Comparison of ENCODE assay signal across 26 cellular contexts in the genomic region with DNA sequence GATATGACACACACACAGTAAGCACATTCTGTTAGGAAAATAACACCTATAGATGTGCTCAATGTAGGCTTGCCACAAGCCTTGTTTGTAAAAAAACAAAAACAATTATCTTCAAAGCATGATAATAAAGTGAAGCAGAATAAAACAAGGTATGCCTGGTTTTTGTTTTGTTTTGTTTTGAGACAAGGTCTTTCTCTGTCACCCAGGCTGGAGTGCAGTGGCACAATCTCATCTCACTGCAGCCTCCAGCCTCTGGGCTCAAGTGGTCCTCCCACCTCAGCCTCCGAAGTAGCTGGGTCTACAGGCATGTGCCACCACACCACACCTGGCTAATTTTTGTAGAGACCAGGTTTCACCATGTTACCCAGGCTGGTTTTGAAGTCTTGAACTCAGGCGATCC. TPM values are rescaled to one million over a fixed set of nuclear protein-coding genes. Genes with fewer than 3 reads are reported as not detected.
DNase-seq lines count a peak whose midpoint lies in the region; ATAC-seq, FAIRE-seq and TF ChIP-seq lines count a peak whose summit lies in the region.
"Had no signal": no experiment of that assay in that cellular context is flagged by ENCODE, and none has a peak within 500 bp of the region (broad histone marks: within the 10 kb centered on the region; RNA-seq: fewer than 3 reads in every experiment).

No MANE protein-coding gene starts in this region.

- H3K4me1 ChIP-seq in HepG2 (ENCODE audit: insufficient read depth, low read length): no peaks in the 10 kb centered on the region
- no peaks in the 10 kb centered on the region for H3K4me1 ChIP-seq in right lobe of liver
- no peaks in the 10 kb centered on the region for H3K4me1 ChIP-seq in K562 (replicated peaks in 1 of 2; ENCODE audit: control insufficient read depth in 2 of 2, insufficient read depth in 2 of 2, low read length in 2 of 2)
- H3K4me1 ChIP-seq: A549; BLaER1 treated with 17β-estradiol and CSF1 and Interleukin-3, amounts not matched to agents 10 nM and 100 nM had no signal

- no peak overlapping the region for H3K27ac ChIP-seq in HepG2 (ENCODE audit: extremely low read length, insufficient read depth, low read length)
- H3K27ac ChIP-seq in right lobe of liver: no peak overlapping the region
- H3K27ac ChIP-seq in K562 (ENCODE audit: extremely low read depth, low read depth, low read length): no peak overlapping the region
- H3K27ac ChIP-seq: 22Rv1; A549; BLaER1 treated with 17β-estradiol and CSF1 and Interleukin-3, amounts not matched to agents 10 nM and 100 nM; C4-2B had no signal

- H3K27me3 ChIP-seq in HepG2 (ENCODE audit: control insufficient read depth in 1 of 2, insufficient read depth in 2 of 2, low read length in 2 of 2): no peaks in the 10 kb centered on the region
- no peaks in the 10 kb centered on the region for H3K27me3 ChIP-seq in right lobe of liver
- no peaks in the 10 kb centered on the region for H3K27me3 ChIP-seq in K562 (ENCODE audit: control insufficient read depth in 2 of 2, insufficient read depth in 2 of 2, low read length in 2 of 2)
- H3K27me3 ChIP-seq: BLaER1 treated with 17β-estradiol and CSF1 and Interleukin-3, amounts not matched to agents 10 nM and 100 nM had no signal

- no peak for DNase-seq in activated naive CD8-positive, alpha-beta T cell treated with anti-CD3 and anti-CD28 coated beads, Interleukin-2, amount 50 U/mL, for 24 hours
- DNase-seq in HepG2 (ENCODE audit: low spot score): no peak
- no peak for DNase-seq in right lobe of liver
- no peak for DNase-seq in K562 (ENCODE audit: extremely low read depth in 1 of 4, low spot score in 3 of 4)
- no peak for DNase-seq in progenitor cell of endocrine pancreas (ENCODE audit: low spot score, unreplicated experiment)
- DNase-seq in GF-D8 (lab: John Stamatoyannopoulos, UW): no peak
- DNase-seq in activated CD8-positive, alpha-beta T cell treated with anti-CD3 and anti-CD28 coated beads for 36 hours: no peak
- DNase-seq: AML-193; CD4-positive, alpha-beta memory T cell; CD8-positive, alpha-beta memory T cell; COR-L47; DMS 273 treated with DMSO at 0.1 percent for 48 hours; DMS153; DMS53; DMS79; DND-41; EL; GDM1 had no signal

- TF ChIP-seq RAD21 in HepG2 (CRISPR knock-in tag; IDR thresholded peaks at IDR 0.05) (no peak), K562 (CRISPR knock-in tag; conservative IDR thresholded peaks at IDR 0.05 in 1 of 2, IDR thresholded peaks at IDR 0.05 in 1 of 2) (no peak)

- no peak overlapping the region for H3K9ac ChIP-seq in HepG2 (ENCODE audit: insufficient read depth, low read depth, low read length)
- H3K9ac ChIP-seq in K562 (ENCODE audit: insufficient read depth in 1 of 2, low read depth in 2 of 2, low read length in 2 of 2): no peak overlapping the region
- H3K9ac ChIP-seq: BLaER1 treated with 17β-estradiol and CSF1 and Interleukin-3, amounts not matched to agents 10 nM and 100 nM had no signal

- H3K36me3 ChIP-seq in HepG2 (replicated peaks in 1 of 2; ENCODE audit: control insufficient read depth in 1 of 2, insufficient read depth in 2 of 2, low read length in 2 of 2) (no peaks in the 10 kb centered on the region), right lobe of liver (no peaks in the 10 kb centered on the region), K562 (ENCODE audit: control insufficient read depth, insufficient read depth, low read length) (peaks cover 8% of the 10 kb centered on the region; the same call in 2 of the 3 replicates)

- H2AFZ ChIP-seq in HepG2 (ENCODE audit: low read length) (no peak overlapping the region), K562 (ENCODE audit: low read depth, low read length) (no peak overlapping the region)

- TF ChIP-seq POLR2A in HepG2 (IDR thresholded peaks at IDR 0.05; ENCODE audit: insufficient read depth in 1 of 2, low read depth in 2 of 2, low read length in 2 of 2): no peak
- no peak for TF ChIP-seq POLR2A in right lobe of liver (IDR thresholded peaks at IDR 0.05)
- TF ChIP-seq POLR2A in K562 (conservative IDR thresholded peaks at IDR 0.05): peak; percentile 54; the same call in 1 of the 2 replicates

- TF ChIP-seq CTCF in HepG2 (CRISPR knock-in tag; IDR thresholded peaks at IDR 0.05): no peak
- no peak for TF ChIP-seq CTCF in right lobe of liver (IDR thresholded peaks at IDR 0.05)
- TF ChIP-seq CTCF in K562 (IDR thresholded peaks at IDR 0.05 in 2 of 3, conservative IDR thresholded peaks at IDR 0.05 in 1 of 3; ENCODE audit: insufficient read depth in 2 of 3, low read depth in 1 of 3, low read length in 3 of 3): no peak
- no peak for TF ChIP-seq CTCF in progenitor cell of endocrine pancreas (IDR thresholded peaks at IDR 0.05; ENCODE audit: unreplicated experiment)
- no peak for TF ChIP-seq CTCF in activated CD8-positive, alpha-beta T cell treated with anti-CD3 and anti-CD28 coated beads for 36 hours (IDR thresholded peaks at IDR 0.05)

- POLR2A ChIA-PET in HepG2 (lab: Yijun Ruan, JAX): no interaction called here
- POLR2A ChIA-PET in K562 (lab: Yijun Ruan, JAX): interaction anchor here (0.9 kb wide), 1 partner anchor 28 kb away, joined by 3 read pairs; no protein-coding TSS in a partner anchor
- POLR2A ChIA-PET in activated CD8-positive, alpha-beta T cell treated with anti-CD3 and anti-CD28 coated beads for 36 hours (lab: Charles Lee): no interaction called here

- no peaks in the 10 kb centered on the region for H3K27me3 Mint-ChIP-seq in activated naive CD8-positive, alpha-beta T cell
- H3K27me3 Mint-ChIP-seq in activated naive CD8-positive, alpha-beta T cell treated with anti-CD3 and anti-CD28 coated beads, Interleukin-2, amount 50 U/mL, for 24 hours: peaks cover under 1% of the 10 kb centered on the region
- no peaks in the 10 kb centered on the region for H3K27me3 Mint-ChIP-seq in progenitor cell of endocrine pancreas
- no peaks in the 10 kb centered on the region for H3K27me3 Mint-ChIP-seq in activated CD8-positive, alpha-beta T cell treated with anti-CD3 and anti-CD28 coated beads for 36 hours
- H3K27me3 Mint-ChIP-seq: B cell; CD4-positive, alpha-beta memory T cell had no signal

- TF ChIP-seq EP300 in HepG2 (IDR thresholded peaks at IDR 0.05; ENCODE audit: low read depth in 2 of 2, low read length in 2 of 2) (no peak), HepG2 (CRISPR knock-in tag; IDR thresholded peaks at IDR 0.05; ENCODE audit: borderline replicate concordance) (no peak), K562 (IDR thresholded peaks at IDR 0.05; ENCODE audit: low read length) (no peak)

- no peaks in the 10 kb centered on the region for H4K20me1 ChIP-seq in HepG2 (ENCODE audit: insufficient read depth, low read length)
- no peaks in the 10 kb centered on the region for H4K20me1 ChIP-seq in K562 (replicated peaks; ENCODE audit: control insufficient read depth, insufficient read depth, low read length)
- H4K20me1 ChIP-seq: BLaER1 treated with 17β-estradiol and CSF1 and Interleukin-3, amounts not matched to agents 10 nM and 100 nM had no signal

- H3K36me3 Mint-ChIP-seq in activated naive CD8-positive, alpha-beta T cell: peaks cover 5% of the 10 kb centered on the region
- peaks cover 9% of the 10 kb centered on the region for H3K36me3 Mint-ChIP-seq in activated naive CD8-positive, alpha-beta T cell treated with anti-CD3 and anti-CD28 coated beads, Interleukin-2, amount 50 U/mL, for 24 hours (ENCODE audit: low read depth)
- H3K36me3 Mint-ChIP-seq in progenitor cell of endocrine pancreas (ENCODE audit: insufficient read depth): no peaks in the 10 kb centered on the region
- H3K36me3 Mint-ChIP-seq in activated CD8-positive, alpha-beta T cell treated with anti-CD3 and anti-CD28 coated beads for 36 hours (ENCODE audit: low read depth): peaks cover 12% of the 10 kb centered on the region

- no peak for ATAC-seq in activated naive CD8-positive, alpha-beta T cell treated with anti-CD3 and anti-CD28 coated beads, Interleukin-2, amount 50 U/mL, for 24 hours
- ATAC-seq in HepG2 (no peak), right lobe of liver (no peak), K562 (no peak)
- no peak for ATAC-seq in activated CD8-positive, alpha-beta T cell treated with anti-CD3 and anti-CD28 coated beads for 36 hours
- ATAC-seq: A549 had no signal

- FAIRE-seq in HepG2 (lab: Jason Lieb, UNC) (no peak), K562 (lab: Jason Lieb, UNC) (no peak)
- FAIRE-seq: A549, GM12891, GM19239 had no signal

- BruUV-seq in HepG2 (replicated peaks; lab: Mats Ljungman, UMichigan): no TSS peak
- BruUV-seq in K562 (replicated peaks; lab: Mats Ljungman, UMichigan): no TSS peak

- peaks cover under 1% of the 10 kb centered on the region for H3K9me3 Mint-ChIP-seq in activated naive CD8-positive, alpha-beta T cell (ENCODE audit: low read depth)
- H3K9me3 Mint-ChIP-seq in activated naive CD8-positive, alpha-beta T cell treated with anti-CD3 and anti-CD28 coated beads, Interleukin-2, amount 50 U/mL, for 24 hours: peaks cover 4% of the 10 kb centered on the region
- peaks cover 7% of the 10 kb centered on the region for H3K9me3 Mint-ChIP-seq in progenitor cell of endocrine pancreas (ENCODE audit: low read depth)
- peaks cover 2% of the 10 kb centered on the region for H3K9me3 Mint-ChIP-seq in activated CD8-positive, alpha-beta T cell treated with anti-CD3 and anti-CD28 coated beads for 36 hours

- intact Hi-C loops in HepG2 (cut with micrococcal nuclease; ENCODE audit: unreplicated experiment) (no loop called here), right lobe of liver (cut with DNase I) (no loop called here), K562 (cut with micrococcal nuclease) (no loop called here)
- intact Hi-C loops in activated CD8-positive, alpha-beta T cell treated with anti-CD3 and anti-CD28 coated beads for 36 hours (cut with micrococcal nuclease): no loop called here

- no peak overlapping the region for H3K4me3 Mint-ChIP-seq in activated naive CD8-positive, alpha-beta T cell
- no peak overlapping the region for H3K4me3 Mint-ChIP-seq in activated naive CD8-positive, alpha-beta T cell treated with anti-CD3 and anti-CD28 coated beads, Interleukin-2, amount 50 U/mL, for 24 hours
- no peak overlapping the region for H3K4me3 Mint-ChIP-seq in progenitor cell of endocrine pancreas (ENCODE audit: low read depth)
- H3K4me3 Mint-ChIP-seq in activated CD8-positive, alpha-beta T cell treated with anti-CD3 and anti-CD28 coated beads for 36 hours: no peak overlapping the region
- H3K4me3 Mint-ChIP-seq: B cell; CD4-positive, alpha-beta memory T cell; CD8-positive, alpha-beta memory T cell had no signal

- in situ Hi-C loops in HepG2 (cut with HindIII; ENCODE audit: extremely low pct_ligation_motif_present, low pct_unique_long_range_greater_than_20kb) (no loop called here), K562 (cut with MboI) (no loop called here)

- no peaks in the 10 kb centered on the region for H3K9me1 ChIP-seq in K562 (ENCODE audit: control insufficient read depth, insufficient read depth, low read length)

- 90% methylated on average over 2 of the region's 2 CpGs for WGBS in HepG2 (ENCODE audit: low lambda C conversion rate)
- 100% methylated on average over 2 of the region's 2 CpGs for WGBS in right lobe of liver (ENCODE audit: insufficient coverage, low coverage, low lambda C conversion rate, missing lambda C conversion rate)
- WGBS in K562 (ENCODE audit: insufficient coverage, low coverage, missing lambda C conversion rate): 51% methylated on average over 2 of the region's 2 CpGs

- H3K4me2 ChIP-seq in HepG2 (ENCODE audit: low read depth, low read length) (no peak overlapping the region), K562 (ENCODE audit: insufficient read depth, low read length) (no peak overlapping the region)
- H3K4me2 ChIP-seq: A549; BLaER1 treated with 17β-estradiol and CSF1 and Interleukin-3, amounts not matched to agents 10 nM and 100 nM had no signal

- H3K27ac Mint-ChIP-seq in activated naive CD8-positive, alpha-beta T cell: peak overlapping the region; percentile 38
- no peak overlapping the region for H3K27ac Mint-ChIP-seq in activated naive CD8-positive, alpha-beta T cell treated with anti-CD3 and anti-CD28 coated beads, Interleukin-2, amount 50 U/mL, for 24 hours
- H3K27ac Mint-ChIP-seq in progenitor cell of endocrine pancreas: peak overlapping the region; percentile 26
- H3K27ac Mint-ChIP-seq in activated CD8-positive, alpha-beta T cell treated with anti-CD3 and anti-CD28 coated beads for 36 hours: no peak overlapping the region
- H3K27ac Mint-ChIP-seq: B cell had no signal

- CTCF ChIA-PET in HepG2 (lab: Yijun Ruan, JAX; ENCODE audit: low intra/inter-chr PET ratio, low total read pairs) (no interaction called here), K562 (lab: Yijun Ruan, JAX; ENCODE audit: low intra/inter-chr PET ratio) (no interaction called here)
- CTCF ChIA-PET in activated CD8-positive, alpha-beta T cell treated with anti-CD3 and anti-CD28 coated beads for 36 hours (lab: Charles Lee): no interaction called here

- H3K9me3 ChIP-seq in HepG2 (ENCODE audit: low read length) (no peaks in the 10 kb centered on the region), right lobe of liver (peaks cover 0 to 7% (median 0%) of the 10 kb centered on the region in 4 donors), K562 (replicated peaks; ENCODE audit: control insufficient read depth, insufficient read depth, low read depth, low read length) (no peaks in the 10 kb centered on the region)
- H3K9me3 ChIP-seq: A549; BLaER1 treated with 17β-estradiol and CSF1 and Interleukin-3, amounts not matched to agents 10 nM and 100 nM had no signal

- H3K4me3 ChIP-seq in HepG2 (replicated peaks in 1 of 3; ENCODE audit: insufficient read depth in 1 of 3, low read depth in 2 of 3, low read length in 3 of 3) (no peak overlapping the region), right lobe of liver (no peak overlapping the region), K562 (no peak overlapping the region)
- H3K4me3 ChIP-seq: A549; BLaER1 treated with 17β-estradiol and CSF1 and Interleukin-3, amounts not matched to agents 10 nM and 100 nM had no signal

- H3K79me2 ChIP-seq in HepG2 (ENCODE audit: insufficient read depth, low read length): no peaks in the 10 kb centered on the region
- H3K79me2 ChIP-seq in K562 (ENCODE audit: control insufficient read depth, insufficient read depth, low read length): no peaks in the 10 kb centered on the region

- H3K4me1 Mint-ChIP-seq in activated naive CD8-positive, alpha-beta T cell (ENCODE audit: low read depth): peaks cover 1% of the 10 kb centered on the region
- H3K4me1 Mint-ChIP-seq in activated naive CD8-positive, alpha-beta T cell treated with anti-CD3 and anti-CD28 coated beads, Interleukin-2, amount 50 U/mL, for 24 hours: peaks cover 2% of the 10 kb centered on the region
- no peaks in the 10 kb centered on the region for H3K4me1 Mint-ChIP-seq in progenitor cell of endocrine pancreas (ENCODE audit: low read depth)
- peaks cover 2% of the 10 kb centered on the region for H3K4me1 Mint-ChIP-seq in activated CD8-positive, alpha-beta T cell treated with anti-CD3 and anti-CD28 coated beads for 36 hours (ENCODE audit: low read depth)
- H3K4me1 Mint-ChIP-seq: B cell had no signal

RNA-seq across cellular contexts. Expression of a gene that starts 52.4 kb away (rescaled TPM):
- total RNA-seq in HepG2 (2016; rRNA removed; fragmentation: Illumina TruSeq; extraction: Trizol) (24.8 and 34.0 TPM in 2 replicates), right lobe of liver (10 to 100 TPM; 26.6 to 37.4 (median 30.5) TPM), K562 (2014; rRNA removed) (7.6 and 8.0 TPM in 2 replicates), K562 (2014; rRNA removed; fragmentation: Illumina TruSeq; extraction: Trizol) (31.6 and 35.0 TPM in 2 replicates), K562 (2015; rRNA removed; fragmentation: Illumina TruSeq; extraction: Trizol) (22.0 and 24.9 TPM in 2 replicates), K562 (2021) (25.2 and 26.3 TPM in 2 replicates), progenitor cell of endocrine pancreas (50.2 and 53.1 TPM in 2 replicates)
- 3.0 and 4.5 TPM in 2 replicates for total RNA-seq in HepG2 (2016; cell fraction: cytosol; rRNA removed; fragmentation: Illumina TruSeq; extraction: Trizol; ENCODE audit: low read depth)
- 24.5 and 34.0 TPM in 2 replicates for total RNA-seq in HepG2 (2016; cell fraction: insoluble cytoplasmic fraction; rRNA removed; fragmentation: Illumina TruSeq; extraction: Trizol)
- total RNA-seq in HepG2 (2016; cell fraction: membrane; rRNA removed; fragmentation: Illumina TruSeq; extraction: Trizol): 5.0 and 5.5 TPM in 2 replicates
- 54.8 and 57.7 TPM in 2 replicates for total RNA-seq in HepG2 (2016; cell fraction: nucleus; rRNA removed; fragmentation: Illumina TruSeq; extraction: Trizol)
- polyA plus RNA-seq in HepG2 (2011; rRNA removed) (8.7 and 10.5 TPM in 2 replicates), K562 (2011; rRNA removed) (20.1 and 20.9 TPM in 2 replicates), K562 (2014; fragmentation: Illumina TruSeq; extraction: Trizol) (15.8 and 16.8 TPM in 2 replicates), K562 (2014; fragmentation: Nextera tagmentation; extraction: Ambion mirVana) (1 to 10 TPM; 3.6 to 4.3 TPM), K562 (2014; rRNA removed) (11.2 and 11.7 TPM in 2 replicates)
- polyA plus RNA-seq in HepG2 (2011; cell fraction: cytosol; rRNA removed): 2.0 and 4.2 TPM in 2 replicates
- polyA plus RNA-seq in HepG2 (2011; cell fraction: nucleus; rRNA removed): 18.1 and 25.5 TPM in 2 replicates
- 11.7 and 15.4 TPM in 2 replicates for polyA plus RNA-seq in HepG2 (2012)
- 0.35 and 0.85 TPM in 2 replicates for polyA plus RNA-seq in HepG2 (2016; cell fraction: cytosol; fragmentation: Illumina TruSeq; extraction: Trizol; ENCODE audit: low read depth)
- 18.1 and 20.8 TPM in 2 replicates for polyA plus RNA-seq in HepG2 (2016; cell fraction: insoluble cytoplasmic fraction; fragmentation: Illumina TruSeq; extraction: Trizol; ENCODE audit: low read depth)
- polyA plus RNA-seq in HepG2 (2016; cell fraction: membrane; fragmentation: Illumina TruSeq; extraction: Trizol; ENCODE audit: low read depth): 0.91 and 1.5 TPM in 2 replicates
- 61.9 and 62.6 TPM in 2 replicates for polyA plus RNA-seq in HepG2 (2016; cell fraction: nucleus; fragmentation: Illumina TruSeq; extraction: Trizol; ENCODE audit: insufficient read depth, low read depth)
- 13.6 and 14.8 TPM in 2 replicates for polyA minus RNA-seq in HepG2 (2011; rRNA and poly(A)+ RNA removed; ENCODE audit: low replicate concordance)
- polyA minus RNA-seq in HepG2 (2011; cell fraction: cytosol; rRNA and poly(A)+ RNA removed): 9.7 and 12.8 TPM in 2 replicates
- polyA minus RNA-seq in HepG2 (2011; cell fraction: nucleus; rRNA and poly(A)+ RNA removed): 98.0 and 102 TPM in 2 replicates
- 113 and 388 TPM in 2 replicates for total RNA-seq in K562 (2011; cell fraction: chromatin; rRNA removed; ENCODE audit: low replicate concordance)
- 35.9 and 48.8 TPM in 2 replicates for total RNA-seq in K562 (2011; cell fraction: nucleolus; rRNA removed)
- total RNA-seq in K562 (2011; cell fraction: nucleoplasm; rRNA removed): 90.5 and 118 TPM in 2 replicates
- polyA plus RNA-seq in K562 (2011; cell fraction: cytosol; rRNA removed): 1.7 and 7.4 TPM in 2 replicates
- polyA plus RNA-seq in K562 (2011; cell fraction: nucleus; rRNA removed): 36.8 and 57.2 TPM in 2 replicates
- polyA plus RNA-seq in K562 (2012): 9.7 and 16.3 TPM in 2 replicates
- polyA minus RNA-seq in K562 (2011; rRNA and poly(A)+ RNA removed): 54.1 and 71.1 TPM in 2 replicates
- polyA minus RNA-seq in K562 (2011; cell fraction: cytosol; rRNA and poly(A)+ RNA removed): 17.0 and 19.7 TPM in 2 replicates
- 50.9 and 107 TPM in 2 replicates for polyA minus RNA-seq in K562 (2011; cell fraction: nucleus; rRNA and poly(A)+ RNA removed)
- 10 to 100 TPM; 25.5 to 29.0 TPM for total RNA-seq in activated CD8-positive, alpha-beta T cell treated with anti-CD3 and anti-CD28 coated beads for 36 hours

Comparison
In these comparisons a context has a peak if more than half of its experiments do, and no peak if none do; other contexts are left out.
1. H3K27ac Mint-ChIP-seq: peak in activated naive CD8-positive, alpha-beta T cell (single experiment) and progenitor cell of endocrine pancreas (single experiment); none in activated naive CD8-positive, alpha-beta T cell treated with anti-CD3 and anti-CD28 coated beads, Interleukin-2, amount 50 U/mL, for 24 hours (single experiment) and activated CD8-positive, alpha-beta T cell treated with anti-CD3 and anti-CD28 coated beads for 36 hours (single experiment).